ENCODE assay signal across 16 cellular contexts in genomic region chr7:111650456-111650999, GRCh38.
DNase-seq lines count a peak whose midpoint lies in the region; ATAC-seq, FAIRE-seq and TF ChIP-seq lines count a peak whose summit lies in the region.
"Had no signal": no experiment of that assay in that cellular context is flagged by ENCODE, and none has a peak within 500 bp of the region (broad histone marks: within the 10 kb centered on the region; RNA-seq: fewer than 3 reads in every experiment).

No MANE protein-coding gene starts in this region.

- H3K4me1 Mint-ChIP-seq in Calu3 (ENCODE audit: low read depth, unreplicated experiment): no peaks in the 10 kb centered on the region
- peaks cover 4% of the 10 kb centered on the region for H3K4me1 Mint-ChIP-seq in glutamatergic neuron (ENCODE audit: low read depth, unreplicated experiment)
- H3K4me1 Mint-ChIP-seq: activated CD4-positive, alpha-beta T cell treated with anti-CD3 and anti-CD28 coated beads, Interleukin-2, amount 10 ng/mL, durations not matched to agents 7 days and 5 days had no signal

- no peaks in the 10 kb centered on the region for H3K27me3 Mint-ChIP-seq in Calu3 (ENCODE audit: unreplicated experiment)
- H3K27me3 Mint-ChIP-seq in glutamatergic neuron (ENCODE audit: unreplicated experiment): no peaks in the 10 kb centered on the region
- H3K27me3 Mint-ChIP-seq: activated CD4-positive, alpha-beta T cell treated with anti-CD3 and anti-CD28 coated beads, Interleukin-2, amount 10 ng/mL, durations not matched to agents 7 days and 5 days; dendritic cell treated with granulocyte-macrophage colony-stimulating factor and Interleukin-4, amounts not matched to agents 40 ng/mL and 50 ng/mL, for 4 days had no signal

- DNase-seq in Calu3: peak; percentile 5
- peak; percentile 23 for DNase-seq in HuH-7.5 (ENCODE audit: low spot score)
- DNase-seq in brain pericyte (ENCODE audit: low read depth, low spot score): peak; percentile 27
- DNase-seq in left colon: no peak
- no peak for DNase-seq in glutamatergic neuron
- no peak for DNase-seq in GM13977 (ENCODE audit: low spot score)
- DNase-seq in H54 (ENCODE audit: insufficient read length, low spot score): no peak
- DNase-seq: activated CD4-positive, alpha-beta T cell treated with anti-CD3 and anti-CD28 coated beads, Interleukin-2, amount 10 ng/mL, durations not matched to agents 7 days and 5 days; activated naive CD4-positive, alpha-beta T cell treated with anti-CD3 and anti-CD28 coated beads, Interleukin-2, amount 50 U/mL, for 16 hours; COR-L47; hypothalamus; NCI-H1048; T-helper 1 cell had no signal

- H3K27ac Mint-ChIP-seq in Calu3 (ENCODE audit: unreplicated experiment) (no peak overlapping the region), glutamatergic neuron (ENCODE audit: unreplicated experiment) (no peak overlapping the region)
- H3K27ac Mint-ChIP-seq: activated CD4-positive, alpha-beta T cell treated with anti-CD3 and anti-CD28 coated beads, Interleukin-2, amount 10 ng/mL, durations not matched to agents 7 days and 5 days; dendritic cell treated with granulocyte-macrophage colony-stimulating factor and Interleukin-4, amounts not matched to agents 40 ng/mL and 50 ng/mL, for 4 days had no signal

- in situ Hi-C loops in GM13977 (cut with MboI; ENCODE audit: low pct_unique_long_range_greater_than_20kb, low sequenced_read_pairs, unreplicated experiment): no loop called here

- BruUV-seq in Calu3 (replicated peaks; lab: Mats Ljungman, UMichigan): no TSS peak

- H3K36me3 Mint-ChIP-seq in Calu3 (ENCODE audit: insufficient read depth, unreplicated experiment) (no peaks in the 10 kb centered on the region), glutamatergic neuron (ENCODE audit: unreplicated experiment) (no peaks in the 10 kb centered on the region)

- intact Hi-C loops in Calu3 (cut with micrococcal nuclease; ENCODE audit: unreplicated experiment) (no loop called here), left colon (cut with DNase I, micrococcal nuclease) (no loop called here)

- H3K9me3 Mint-ChIP-seq in Calu3 (ENCODE audit: low read depth, unreplicated experiment): peaks cover 7% of the 10 kb centered on the region
- peaks cover 5% of the 10 kb centered on the region for H3K9me3 Mint-ChIP-seq in glutamatergic neuron (ENCODE audit: unreplicated experiment)
- H3K9me3 Mint-ChIP-seq: activated CD4-positive, alpha-beta T cell treated with anti-CD3 and anti-CD28 coated beads, Interleukin-2, amount 10 ng/mL, durations not matched to agents 7 days and 5 days had no signal

- TF ChIP-seq CTCF in Calu3 (IDR thresholded peaks at IDR 0.05; ENCODE audit: unreplicated experiment): no peak
- no peak for TF ChIP-seq CTCF in glutamatergic neuron (IDR thresholded peaks at IDR 0.05; ENCODE audit: partially characterized antibody, unreplicated experiment)
- no peak for TF ChIP-seq CTCF in GM13977 (IDR thresholded peaks at IDR 0.05; ENCODE audit: extremely low read depth, insufficient read depth, missing control alignments)

- no peak overlapping the region for H3K4me3 Mint-ChIP-seq in Calu3 (ENCODE audit: low read depth, unreplicated experiment)
- no peak overlapping the region for H3K4me3 Mint-ChIP-seq in glutamatergic neuron (ENCODE audit: unreplicated experiment)
- H3K4me3 Mint-ChIP-seq: activated CD4-positive, alpha-beta T cell treated with anti-CD3 and anti-CD28 coated beads, Interleukin-2, amount 10 ng/mL, durations not matched to agents 7 days and 5 days; dendritic cell treated with granulocyte-macrophage colony-stimulating factor and Interleukin-4, amounts not matched to agents 40 ng/mL and 50 ng/mL, for 4 days had no signal

- ATAC-seq in left colon (peak; percentile 63), GM21515 (IDR thresholded peaks at IDR 0.05; ENCODE audit: unreplicated experiment) (no peak)

- TF ChIP-seq POLR2A in H54 (IDR thresholded peaks at IDR 0.05; ENCODE audit: low read depth, low read length): no peak

- CTCF ChIA-PET in Calu3 (lab: Charles Lee): no interaction called here

- no peak for FAIRE-seq in H54 (lab: Jason Lieb, UNC)
- FAIRE-seq: GM12891 had no signal

Comparison
In these comparisons a context has a peak if more than half of its experiments do, and no peak if none do; other contexts are left out.
1. DNase-seq: peak in Calu3 (single experiment), HuH-7.5 (single experiment) and brain pericyte (single experiment); none in left colon (0 of 2), glutamatergic neuron (single experiment), GM13977 (single experiment) and H54 (single experiment).